ENCODE assay signal across 31 cellular contexts in the genomic region with DNA sequence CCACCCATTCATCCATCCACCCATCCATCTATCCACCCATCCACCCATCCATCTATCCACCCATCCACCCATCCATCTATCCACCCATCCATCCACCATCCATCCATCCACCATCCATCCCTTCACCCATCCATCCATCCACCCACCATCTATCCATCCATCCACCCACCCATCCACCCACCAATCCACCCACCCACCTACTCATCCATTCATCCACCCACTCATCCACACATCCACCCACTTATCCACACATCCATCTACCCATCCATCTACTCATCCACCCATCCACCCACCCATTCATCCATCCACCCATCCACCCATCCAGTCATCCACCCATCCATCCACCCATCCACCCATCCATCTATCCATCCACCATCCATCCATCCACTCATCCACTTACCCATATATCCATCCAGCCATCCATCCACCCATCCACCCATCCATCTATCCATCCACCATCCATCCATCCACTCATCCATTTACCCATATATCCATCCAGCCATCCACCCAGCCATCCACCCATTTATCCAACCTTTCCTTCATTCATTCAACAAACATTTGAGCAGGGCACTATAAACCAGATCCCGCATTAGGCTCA. TPM values are rescaled to one million over a fixed set of nuclear protein-coding genes. Genes with fewer than 3 reads are reported as not detected.
"Had no signal": no experiment of that assay in that cellular context is flagged by ENCODE, and none has a peak within 500 bp of the region (broad histone marks: within the 10 kb centered on the region; RNA-seq: fewer than 3 reads in every experiment).

No MANE protein-coding gene starts in this region.

- H3K36me3 Mint-ChIP-seq: activated naive CD4-positive, alpha-beta T cell treated with anti-CD3 and anti-CD28 coated beads, Interleukin-2, amount 50 U/mL, for 24 hours had no signal

- ATAC-seq: activated CD4-positive, alpha-beta T cell treated with anti-CD3 and anti-CD28 coated beads for 36 hours; body of pancreas; effector memory CD8-positive, alpha-beta T cell; esophagus mucosa; left colon; naive thymus-derived CD8-positive, alpha-beta T cell; stimulated activated memory B cell treated with anti-CD40 and anti-IgM and Interleukin-4, amounts not matched to agents 10 μg/mL and 1 μg/mL and 100 μg/mL, for 72 hours had no signal

- H3K4me1 ChIP-seq: right atrium auricular region, suprapubic skin had no signal

- H3K27me3 ChIP-seq: body of pancreas, right atrium auricular region, suprapubic skin, tibial nerve had no signal

- FAIRE-seq: endothelial cell of umbilical vein, kidney had no signal

- H3K4me2 ChIP-seq: smooth muscle cell had no signal

- H3K27ac ChIP-seq: body of pancreas, right atrium auricular region, suprapubic skin, tibial nerve had no signal

- DNase-seq: activated CD4-positive, alpha-beta T cell treated with anti-CD3 and anti-CD28 coated beads for 36 hours; activated CD4-positive, CD25-positive, alpha-beta regulatory T cell; activated CD8-positive, alpha-beta memory T cell treated with anti-CD3 and anti-CD28 coated beads, Interleukin-2, amount 50 U/mL, for 48 hours; activated T-cell treated with anti-CD3 and anti-CD28 coated beads, Interleukin-2, amount 50 U/mL, for 24 hours; body of pancreas; cerebellar nuclear complex; cortex of kidney; effector memory CD8-positive, alpha-beta T cell; foreskin fibroblast; hippocampal formation; kidney; left colon; naive thymus-derived CD8-positive, alpha-beta T cell; stimulated activated CD4-positive, alpha-beta T cell treated with anti-CD3 and anti-CD28 coated beads, Interleukin-1b, Interleukin-23, amount 100 ng/mL, for 48 hours; stimulated activated CD4-positive, alpha-beta T cell treated with anti-CD3 and anti-CD28 coated beads, Interleukin-4, amount 100 ng/mL, for 4 hours; stimulated activated CD8-positive, alpha-beta memory T cell treated with anti-CD3 and anti-CD28 coated beads, Interleukin-4, amount 100 ng/mL, for 48 hours; T-helper 1 cell had no signal

- H3K4me3 Mint-ChIP-seq: activated CD4-positive, alpha-beta T cell treated with anti-CD3 and anti-CD28 coated beads for 36 hours; activated naive CD4-positive, alpha-beta T cell treated with anti-CD3 and anti-CD28 coated beads, Interleukin-2, amount 50 U/mL, for 24 hours; activated T-cell treated with anti-CD3 and anti-CD28 coated beads, Interleukin-2, amount 50 U/mL, for 24 hours; effector memory CD8-positive, alpha-beta T cell; naive thymus-derived CD8-positive, alpha-beta T cell; stimulated activated memory B cell treated with anti-CD40 and anti-IgM and Interleukin-4, amounts not matched to agents 10 μg/mL and 1 μg/mL and 100 μg/mL, for 72 hours had no signal

- H3K9me3 ChIP-seq: body of pancreas, suprapubic skin had no signal

- H3K27ac Mint-ChIP-seq: activated CD4-positive, alpha-beta T cell treated with anti-CD3 and anti-CD28 coated beads for 36 hours; activated naive CD4-positive, alpha-beta T cell treated with anti-CD3 and anti-CD28 coated beads, Interleukin-2, amount 50 U/mL, for 24 hours; activated T-cell treated with anti-CD3 and anti-CD28 coated beads, Interleukin-2, amount 50 U/mL, for 24 hours; effector memory CD8-positive, alpha-beta T cell; naive thymus-derived CD8-positive, alpha-beta T cell; stimulated activated memory B cell treated with anti-CD40 and anti-IgM and Interleukin-4, amounts not matched to agents 10 μg/mL and 1 μg/mL and 100 μg/mL, for 72 hours had no signal

- H3K4me1 Mint-ChIP-seq: activated CD4-positive, alpha-beta T cell treated with anti-CD3 and anti-CD28 coated beads for 36 hours; activated naive CD4-positive, alpha-beta T cell treated with anti-CD3 and anti-CD28 coated beads, Interleukin-2, amount 50 U/mL, for 24 hours had no signal

- H3K9me3 Mint-ChIP-seq: activated naive CD4-positive, alpha-beta T cell treated with anti-CD3 and anti-CD28 coated beads, Interleukin-2, amount 50 U/mL, for 24 hours had no signal

- H3K27me3 Mint-ChIP-seq: activated naive CD4-positive, alpha-beta T cell treated with anti-CD3 and anti-CD28 coated beads, Interleukin-2, amount 50 U/mL, for 24 hours; activated T-cell treated with anti-CD3 and anti-CD28 coated beads, Interleukin-2, amount 50 U/mL, for 24 hours; naive thymus-derived CD8-positive, alpha-beta T cell had no signal

RNA-seq across cellular contexts. Expression of gene NGEF, which starts 2.1 kb away (rescaled TPM):
- total RNA-seq: naive thymus-derived CD8-positive, alpha-beta T cell; smooth muscle cell had no signal
- polyA plus RNA-seq: naive thymus-derived CD8-positive, alpha-beta T cell had no signal

RNA-seq across cellular contexts. Expression of gene NEU2, which starts 17.3 kb away (rescaled TPM):
- total RNA-seq: activated CD4-positive, alpha-beta T cell treated with anti-CD3 and anti-CD28 coated beads for 36 hours; activated CD8-positive, alpha-beta memory T cell treated with anti-CD3 and anti-CD28 coated beads for 36 hours; aorta; body of pancreas; endothelial cell of umbilical vein; esophagus mucosa; kidney; left colon; naive thymus-derived CD8-positive, alpha-beta T cell; omental fat pad; pulmonary artery endothelial cell; right atrium auricular region; tibial nerve; ureter had no signal
- polyA plus RNA-seq: adipose tissue; aorta; endothelial cell of umbilical vein; naive thymus-derived CD8-positive, alpha-beta T cell; smooth muscle cell had no signal
